In genomic region chr16:89982318-89982717, GRCh38 we compare ENCODE assay signal across 27 cellular contexts.
"Had no signal": no experiment of that assay in that cellular context is flagged by ENCODE, and none has a peak within 500 bp of the region (broad histone marks: within the 10 kb centered on the region; RNA-seq: fewer than 3 reads in every experiment).

No MANE protein-coding gene starts in this region.

- H3K27me3 ChIP-seq: ascending aorta, esophagus muscularis mucosa, foreskin keratinocyte, left lung, right atrium auricular region, suprapubic skin, tibial artery had no signal

- H3K9me3 Mint-ChIP-seq: activated T-cell treated with anti-CD3 and anti-CD28 coated beads, Interleukin-2, amount 50 U/mL, for 4 hours; brain; mesothelial cell of epicardium; naive thymus-derived CD4-positive, alpha-beta T cell; neural crest cell had no signal

- H3K4me3 ChIP-seq: ascending aorta, esophagus muscularis mucosa, left lung, lung, right atrium auricular region, suprapubic skin, tibial artery had no signal

- H3K4me3 Mint-ChIP-seq: activated naive CD8-positive, alpha-beta T cell; activated T-cell treated with anti-CD3 and anti-CD28 coated beads, Interleukin-2, amount 50 U/mL, for 4 hours; brain; mesothelial cell of epicardium; naive thymus-derived CD4-positive, alpha-beta T cell; neural crest cell had no signal

- H3K9ac ChIP-seq: parathyroid adenoma had no signal

- H3K4me1 Mint-ChIP-seq: brain, mesothelial cell of epicardium, neural crest cell had no signal

- H3K4me1 ChIP-seq: ascending aorta, esophagus muscularis mucosa, foreskin keratinocyte, left lung, parathyroid adenoma, right atrium auricular region, suprapubic skin, tibial artery had no signal

- ATAC-seq: activated T-cell treated with anti-CD3 and anti-CD28 coated beads, Interleukin-2, amount 50 U/mL, for 4 hours; foreskin keratinocyte; left lung; naive thymus-derived CD4-positive, alpha-beta T cell had no signal

- H3K27ac ChIP-seq: ascending aorta, esophagus muscularis mucosa, foreskin keratinocyte, left lung, parathyroid adenoma, right atrium auricular region, suprapubic skin, tibial artery had no signal

- FAIRE-seq: endothelial cell of umbilical vein, islet of Langerhans had no signal

- H2AFZ ChIP-seq: parathyroid adenoma had no signal

- H3K27ac Mint-ChIP-seq: activated naive CD8-positive, alpha-beta T cell; mesothelial cell of epicardium; naive thymus-derived CD4-positive, alpha-beta T cell had no signal

- H3K9me3 ChIP-seq: ascending aorta, esophagus muscularis mucosa, left lung, right atrium auricular region, suprapubic skin, tibial artery had no signal

- H3K27me3 Mint-ChIP-seq: activated naive CD8-positive, alpha-beta T cell; brain; naive thymus-derived CD4-positive, alpha-beta T cell had no signal

- DNase-seq: activated CD4-positive, alpha-beta T cell treated with anti-CD3 and anti-CD28 coated beads for 4 hours; activated CD4-positive, alpha-beta T cell treated with anti-CD3 and anti-CD28 coated beads, Interleukin-2, amount 50 U/mL, for 48 hours; activated CD4-positive, CD25-positive, alpha-beta regulatory T cell; activated CD8-positive, alpha-beta memory T cell treated with anti-CD3 and anti-CD28 coated beads, Interleukin-2, amount 50 U/mL, for 48 hours; activated effector memory CD4-positive, alpha-beta T cell treated with Interleukin-2 at 50 U/mL for 16 hours; activated naive CD4-positive, alpha-beta T cell treated with Interleukin-2 at 50 U/mL for 16 hours; activated T-cell treated with anti-CD3 and anti-CD28 coated beads, Interleukin-2, amount 50 U/mL, for 4 hours; caudate nucleus; foreskin keratinocyte; naive thymus-derived CD4-positive, alpha-beta T cell; occipital lobe; stimulated activated CD4-positive, alpha-beta T cell treated with anti-CD3 and anti-CD28 coated beads, Interleukin-15, amount 100 ng/mL, for 24 hours; T-helper 1 cell; tibial artery had no signal
